In the genomic region with DNA sequence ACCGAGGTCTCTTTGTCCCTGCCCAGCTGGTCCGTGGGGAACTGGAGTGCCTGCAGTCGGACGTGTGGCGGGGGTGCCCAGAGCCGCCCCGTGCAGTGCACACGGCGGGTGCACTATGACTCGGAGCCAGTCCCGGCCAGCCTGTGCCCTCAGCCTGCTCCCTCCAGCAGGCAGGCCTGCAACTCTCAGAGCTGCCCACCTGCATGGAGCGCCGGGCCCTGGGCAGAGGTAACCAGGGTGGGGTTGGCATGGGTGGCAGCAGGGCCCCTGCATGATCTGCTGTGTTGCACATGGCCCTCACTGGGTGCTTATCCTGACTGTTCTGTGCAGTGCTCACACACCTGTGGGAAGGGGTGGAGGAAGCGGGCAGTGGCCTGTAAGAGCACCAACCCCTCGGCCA, we compare ENCODE assay signal across 32 cellular contexts.
"Had no signal": no experiment of that assay in that cellular context is flagged by ENCODE, and none has a peak within 500 bp of the region (broad histone marks: within the 10 kb centered on the region; RNA-seq: fewer than 3 reads in every experiment).

No MANE protein-coding gene starts in this region.

- ATAC-seq: activated CD8-positive, alpha-beta memory T cell treated with anti-CD3 and anti-CD28 coated beads, Interleukin-2, amount 10 ng/mL, durations not matched to agents 7 days and 5 days; activated T-cell treated with anti-CD3 and anti-CD28 coated beads, Interleukin-2, amount 50 U/mL, for 72 hours; activated T-helper 17 cell treated with anti-CD3 and anti-CD28 coated beads, Interleukin-2, amount 50 U/mL, for 72 hours; Panc1; SK-N-SH treated with all-trans-retinoic acid at 6 μM for 48 hours; T-cell; T-helper 17 cell had no signal

- H3K4me3 ChIP-seq: cardiac muscle cell, MG63 had no signal

- H3K36me3 ChIP-seq: cardiac muscle cell, MG63, WERI-Rb-1 had no signal

- H3K27me3 ChIP-seq: cardiac muscle cell, MG63 had no signal

- H3K27ac ChIP-seq: cardiac muscle cell, WERI-Rb-1 had no signal

- DNase-seq: activated CD4-positive, alpha-beta memory T cell treated with anti-CD3 and anti-CD28 coated beads, Interleukin-2, amount 10 ng/mL, durations not matched to agents 7 days and 5 days; activated CD4-positive, alpha-beta T cell treated with anti-CD3 and anti-CD28 coated beads for 1 hour; activated CD4-positive, alpha-beta T cell treated with anti-CD3 and anti-CD28 coated beads for 48 hours; activated CD4-positive, CD25-positive, alpha-beta regulatory T cell; activated CD8-positive, alpha-beta memory T cell treated with anti-CD3 and anti-CD28 coated beads for 24 hours; activated CD8-positive, alpha-beta memory T cell treated with anti-CD3 and anti-CD28 coated beads, Interleukin-2, amount 10 ng/mL, durations not matched to agents 7 days and 5 days; activated effector memory CD4-positive, alpha-beta T cell treated with anti-CD3 and anti-CD28 coated beads, Interleukin-2, amount 50 U/mL, for 16 hours; activated naive CD4-positive, alpha-beta T cell; activated naive CD4-positive, alpha-beta T cell treated with anti-CD3 and anti-CD28 coated beads, Interleukin-2, amount 50 U/mL, for 16 hours; activated naive CD8-positive, alpha-beta T cell treated with anti-CD3 and anti-CD28 coated beads for 36 hours; activated T-cell treated with anti-CD3 and anti-CD28 coated beads, Interleukin-2, amount 50 U/mL, for 1 hour; activated T-cell treated with anti-CD3 and anti-CD28 coated beads, Interleukin-2, amount 50 U/mL, for 72 hours; amniotic stem cell; aorta; Kasumi-1; KG1; MG63; NCI-H1048; NCI-H1105 treated with DMSO at 0.1 percent for 48 hours; NCI-H1436 treated with DMSO at 0.1 percent for 48 hours; NCI-H1694 treated with DMSO at 0.1 percent for 48 hours; NCI-H2029; NCI-H345; NCI-H524 treated with DMSO at 0.1 percent for 48 hours; SHP77 treated with DMSO at 0.1 percent for 48 hours; T-cell; T-helper 17 cell; WERI-Rb-1 had no signal
